In the genomic region with DNA sequence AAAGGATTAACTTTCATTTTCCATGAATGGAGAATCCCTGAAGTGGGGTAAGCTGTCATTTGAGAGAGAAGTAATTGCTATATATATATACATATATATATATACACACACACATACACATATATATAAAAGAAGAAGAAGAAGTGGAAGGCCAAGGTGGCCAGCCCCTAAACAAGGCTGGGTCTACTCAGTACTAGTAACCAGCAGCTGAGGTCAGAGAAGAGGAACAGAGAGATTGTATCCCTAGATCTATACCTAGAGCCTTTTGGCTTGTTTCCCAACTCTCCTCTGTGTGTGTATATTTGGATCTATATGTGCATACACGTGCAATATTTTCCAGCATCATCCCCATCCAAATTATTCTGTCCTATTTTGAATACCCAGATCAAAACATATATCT, we compare ENCODE assay signal across 1 cellular context.
TF ChIP-seq lines count a peak whose summit lies in the region.

No MANE protein-coding gene starts in this region.

TF ChIP-seq in endothelial cell of umbilical vein, 7 proteins besides CTCF, POLR2A, EP300 and RAD21:
- TF ChIP-seq, protein P1, sequence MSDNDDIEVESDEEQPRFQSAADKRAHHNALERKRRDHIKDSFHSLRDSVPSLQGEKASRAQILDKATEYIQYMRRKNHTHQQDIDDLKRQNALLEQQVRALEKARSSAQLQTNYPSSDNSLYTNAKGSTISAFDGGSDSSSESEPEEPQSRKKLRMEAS (IDR thresholded peaks at IDR 0.05; ENCODE audit: insufficient read depth, insufficient read length): no peak
- no peak for TF ChIP-seq FOS (IDR thresholded peaks at IDR 0.05; ENCODE audit: borderline replicate concordance, insufficient read depth, low read length)
- no peak for TF ChIP-seq MYC (IDR thresholded peaks at IDR 0.05; ENCODE audit: low read depth, low read length)
- TF ChIP-seq GATA2 (IDR thresholded peaks at IDR 0.05; ENCODE audit: insufficient read depth, insufficient read length, low read depth, low read length): no peak
- TF ChIP-seq JUN (IDR thresholded peaks at IDR 0.05; ENCODE audit: borderline replicate concordance, insufficient read depth, insufficient read length, low read depth): no peak
- TF ChIP-seq EZH2 (IDR thresholded peaks at IDR 0.05; ENCODE audit: borderline replicate concordance, low read depth, low read length, severe bottlenecking): no peak
- no peak for TF ChIP-seq POLR2AphosphoS5 (IDR thresholded peaks at IDR 0.05; ENCODE audit: insufficient read depth, low read depth, low read length)
